Comparison of ENCODE assay signal across 11 cellular contexts in the genomic region with DNA sequence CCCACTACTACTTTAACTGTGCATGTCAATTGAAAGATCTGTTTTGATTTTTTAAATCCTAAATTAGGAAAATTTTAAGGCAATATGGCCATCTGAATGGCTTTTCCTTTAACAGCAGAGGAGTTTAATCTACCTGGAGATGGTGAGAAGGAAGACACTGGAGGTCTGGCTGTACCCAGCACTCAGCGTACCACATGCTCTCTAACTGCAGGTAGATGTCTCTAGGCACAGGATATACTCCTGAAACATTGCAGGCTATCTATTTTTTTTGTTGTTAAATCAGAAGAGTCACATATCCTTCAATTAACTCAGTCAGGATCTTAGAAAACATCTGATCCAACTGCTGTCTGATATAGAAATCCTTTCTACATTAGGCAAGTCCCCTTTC. TPM values are rescaled to one million over a fixed set of nuclear protein-coding genes. Genes with fewer than 3 reads are reported as not detected.
A peak's percentile ranks its signal among the peaks of the same experiment; 100 is the strongest.
DNase-seq lines count a peak whose midpoint lies in the region; ATAC-seq, FAIRE-seq and TF ChIP-seq lines count a peak whose summit lies in the region.
"Had no signal": no experiment of that assay in that cellular context is flagged by ENCODE, and none has a peak within 500 bp of the region (broad histone marks: within the 10 kb centered on the region; RNA-seq: fewer than 3 reads in every experiment).

No MANE protein-coding gene starts in this region.

- no peak for FAIRE-seq in astrocyte (lab: Jason Lieb, UNC)

- H3K4me3 Mint-ChIP-seq in astrocyte (ENCODE audit: unreplicated experiment) (no peak overlapping the region), nephron (no peak overlapping the region)

- TF ChIP-seq CTCF in C4-2B (conservative IDR thresholded peaks at IDR 0.05), result no peak
- TF ChIP-seq CTCF in HL-60 (IDR thresholded peaks at IDR 0.05; ENCODE audit: insufficient read depth, low read length), result no peak
- no peak for TF ChIP-seq CTCF in astrocyte (IDR thresholded peaks at IDR 0.05; ENCODE audit: insufficient read depth, low read depth, low read length)
- no peak for TF ChIP-seq CTCF in nephron (IDR thresholded peaks at IDR 0.05; ENCODE audit: unreplicated experiment in 3 of 3)

- H3K4me3 ChIP-seq in HL-60 (replicated peaks; ENCODE audit: insufficient read depth, low read length), result no peak overlapping the region
- no peak overlapping the region for H3K4me3 ChIP-seq in astrocyte (ENCODE audit: insufficient read depth, low read depth, low read length)

- H3K4me1 Mint-ChIP-seq in astrocyte (ENCODE audit: low read depth, unreplicated experiment), result peaks cover 53% of the 10 kb centered on the region
- H3K4me1 Mint-ChIP-seq in nephron, result peaks cover 55% of the 10 kb centered on the region

- H3K27me3 Mint-ChIP-seq in astrocyte (ENCODE audit: low read depth, unreplicated experiment) (no peaks in the 10 kb centered on the region), nephron (ENCODE audit: low read depth) (no peaks in the 10 kb centered on the region)

- peaks cover 18% of the 10 kb centered on the region for H3K36me3 Mint-ChIP-seq in astrocyte (ENCODE audit: low read depth, unreplicated experiment)
- peaks cover 3% of the 10 kb centered on the region for H3K36me3 Mint-ChIP-seq in nephron (ENCODE audit: low read depth)

- H3K36me3 ChIP-seq in astrocyte (ENCODE audit: insufficient read depth, low read length), result peaks cover 4% of the 10 kb centered on the region

- H3K9ac ChIP-seq in astrocyte (ENCODE audit: low read length), result no peak overlapping the region

- H3K9me3 Mint-ChIP-seq in astrocyte (ENCODE audit: unreplicated experiment) (peaks cover 2% of the 10 kb centered on the region), nephron (no peaks in the 10 kb centered on the region)

- 0 out of 2 replicates have a peak overlapping the region, but pooled peaks have one; percentile 16 for H3K27ac ChIP-seq in C4-2B
- peak overlapping the region; percentile 77 for H3K27ac ChIP-seq in HL-60 (replicated peaks)
- H3K27ac ChIP-seq in astrocyte (ENCODE audit: low read depth, low read length), result no peak overlapping the region

- peaks cover 44% of the 10 kb centered on the region for H3K4me1 ChIP-seq in astrocyte (ENCODE audit: insufficient read depth, low read length)

- H3K27me3 ChIP-seq in HL-60 (ENCODE audit: insufficient read depth, poor library complexity, severe bottlenecking) (no peaks in the 10 kb centered on the region), astrocyte (ENCODE audit: insufficient read depth, low read length) (no peaks in the 10 kb centered on the region)

- peaks cover 98% of the 10 kb centered on the region for H4K20me1 ChIP-seq in astrocyte (ENCODE audit: insufficient read depth, low read length)

- H3K9me3 ChIP-seq in astrocyte (ENCODE audit: insufficient read depth, low read depth, low read length), result no peaks in the 10 kb centered on the region

- ATAC-seq in GM18519 (IDR thresholded peaks at IDR 0.05; ENCODE audit: low FRiP score, unreplicated experiment) (no peak), GM21447 (IDR thresholded peaks at IDR 0.05; ENCODE audit: unreplicated experiment) (no peak)

- H3K27ac Mint-ChIP-seq in astrocyte (ENCODE audit: unreplicated experiment), result peak overlapping the region; percentile 27
- H3K27ac Mint-ChIP-seq in nephron, result peak overlapping the region in 2 of 3 experiments; percentile 53 to 91

- H2AFZ ChIP-seq in astrocyte (ENCODE audit: low read depth, low read length), result no peak overlapping the region

- H3K79me2 ChIP-seq in astrocyte (ENCODE audit: insufficient read depth, low read length), result peaks cover 86% of the 10 kb centered on the region

- DNase-seq in HL-60 (ENCODE audit: low read depth in 1 of 2, low spot score in 1 of 2), result no peak
- no peak for DNase-seq in astrocyte (ENCODE audit: low read depth)
- no peak for DNase-seq in stimulated activated CD4-positive, alpha-beta T cell treated with anti-CD3 and anti-CD28 coated beads, Interleukin-4, amount 100 ng/mL, for 4 hours
- no peak for DNase-seq in NCI-H2227 treated with DMSO at 0.1 percent for 48 hours (lab: John Stamatoyannopoulos, UW)
- DNase-seq: glutamatergic neuron, trophoblast cell had no signal

- H3K4me2 ChIP-seq in astrocyte (ENCODE audit: low read length), result no peak overlapping the region

RNA-seq across cellular contexts. Expression of a gene that starts 17.3 kb away (rescaled TPM):
- total RNA-seq in astrocyte, result 15.2 and 16.2 TPM in 2 replicates

RNA-seq across cellular contexts. Expression of a gene that starts 20.1 kb away (rescaled TPM):
- total RNA-seq in astrocyte, result 32.7 and 33.3 TPM in 2 replicates

RNA-seq across cellular contexts. Expression of a gene that starts 40.0 kb away (rescaled TPM):
- total RNA-seq in astrocyte, result not detected in 2 replicates
- total RNA-seq: SK-MEL-5 had no signal

RNA-seq across cellular contexts. Expression of a gene that starts 50.1 kb away (rescaled TPM):
- total RNA-seq in astrocyte, result 134 and 139 TPM in 2 replicates

RNA-seq across cellular contexts. Expression of a gene that starts 50.2 kb away (rescaled TPM):
- 2.9 and 3.2 TPM in 2 replicates for total RNA-seq in astrocyte
